Comparison of ENCODE assay signal across 8 cellular contexts in genomic region chr6:26043389-26044139, GRCh38. TPM values are rescaled to one million over a fixed set of nuclear protein-coding genes. Genes with fewer than 3 reads are reported as not detected.
DNase-seq lines count a peak whose midpoint lies in the region; ATAC-seq and TF ChIP-seq lines count a peak whose summit lies in the region.

No MANE protein-coding gene starts in this region.

- TF ChIP-seq CTCF in HL-60 (IDR thresholded peaks at IDR 0.05; ENCODE audit: insufficient read depth, low read length), result no peak
- no peak for TF ChIP-seq CTCF in astrocyte of the cerebellum (IDR thresholded peaks at IDR 0.05; ENCODE audit: low read depth, low read length, missing control alignments)
- TF ChIP-seq CTCF in retinal pigment epithelial cell (conservative IDR thresholded peaks at IDR 0.05; ENCODE audit: low read depth, low read length), result no peak

- 3% methylated on average over 32 of the region's 32 CpGs for WGBS in right cardiac atrium

- H3K4me3 ChIP-seq in HL-60 (replicated peaks; ENCODE audit: insufficient read depth, low read length) (no peak overlapping the region), astrocyte of the cerebellum (ENCODE audit: low read depth, low read length) (peak overlapping the region; percentile 44), right cardiac atrium (ENCODE audit: low read length) (peak overlapping the region; percentile 80), retinal pigment epithelial cell (ENCODE audit: low read length) (peak overlapping the region; percentile 61)

- peak overlapping the region; percentile 83 for H3K27ac ChIP-seq in HL-60 (replicated peaks)
- H3K27ac ChIP-seq in right cardiac atrium (ENCODE audit: low read length), result peak overlapping the region; percentile 96

- H3K27me3 ChIP-seq in HL-60 (ENCODE audit: insufficient read depth, poor library complexity, severe bottlenecking) (no peaks in the 10 kb centered on the region), right cardiac atrium (ENCODE audit: control insufficient read depth, insufficient read depth) (no peaks in the 10 kb centered on the region)

- in situ Hi-C loops in astrocyte of the cerebellum (cut with HindIII; ENCODE audit: low sequenced_read_pairs), result loop anchor here (25.0 kb wide), 1 partner anchor 1094 kb away; a partner anchor contains a TSS

- H3K9me3 ChIP-seq in right cardiac atrium (ENCODE audit: control insufficient read depth, low read length), result no peaks in the 10 kb centered on the region

- intact Hi-C loops in right cardiac atrium (cut with DNase I), result no loop called here

- ATAC-seq in GM19468 (IDR thresholded peaks at IDR 0.05; ENCODE audit: extremely low read depth, unreplicated experiment) (peak; percentile 54), right cardiac atrium (peak; percentile 97)

- peak; percentile 76 for DNase-seq in CMK (ENCODE audit: low read depth)
- peak in 1 of 2 experiments; percentile 84 for DNase-seq in HL-60 (ENCODE audit: low read depth in 1 of 2, low spot score in 1 of 2)
- DNase-seq in SW480 (ENCODE audit: low spot score), result peak; percentile 56
- DNase-seq in astrocyte of the cerebellum (ENCODE audit: low read depth), result peak; percentile 96
- peak; percentile 58 to 79 (median 77) for DNase-seq in right cardiac atrium
- DNase-seq in retinal pigment epithelial cell (ENCODE audit: low read depth), result peak; percentile 95
- no peak for DNase-seq in NCI-H446 treated with DMSO at 0.1 percent for 48 hours (lab: John Stamatoyannopoulos, UW)

- peaks cover 2% of the 10 kb centered on the region for H3K4me1 ChIP-seq in right cardiac atrium (ENCODE audit: control insufficient read depth, insufficient read depth, low read length)

RNA-seq across cellular contexts. Expression of gene HFE, which starts 43.7 kb away (rescaled TPM):
- total RNA-seq in right cardiac atrium, result 10 to 100 TPM in 1 of 4 donors, 1 to 10 TPM in 3; 4.3 to 13.2 (median 8.4) TPM
- 5.3 TPM for polyA plus RNA-seq in right cardiac atrium
